Comparison of ENCODE assay signal across 10 cellular contexts in genomic region chrX:153885208-153885787, GRCh38. TPM values are rescaled to one million over a fixed set of nuclear protein-coding genes. Genes with fewer than 3 reads are reported as not detected.
DNase-seq lines count a peak whose midpoint lies in the region; ATAC-seq and TF ChIP-seq lines count a peak whose summit lies in the region.
"Had no signal": no experiment of that assay in that cellular context is flagged by ENCODE, and none has a peak within 500 bp of the region (broad histone marks: within the 10 kb centered on the region; RNA-seq: fewer than 3 reads in every experiment).

No MANE protein-coding gene starts in this region.

- H3K4me3 Mint-ChIP-seq in activated T-helper 2 cell treated with anti-CD3 and anti-CD28 coated beads, Interferon-gamma antibody, Interleukin-2, Interleukin-4, amounts not matched to agents 10 μg/mL and 5 μg/mL and 100 μg/mL, durations not matched to agents 14 hours and 24 hours and 36 hours (ENCODE audit: low read depth), result peak overlapping the region; percentile 26

- H3K4me3 ChIP-seq in BE2C (ENCODE audit: low read depth, low read length) (peak overlapping the region; percentile 75), H7 (ENCODE audit: insufficient read depth, low read depth, low read length) (peak overlapping the region; percentile 48), mesodermal cell (ENCODE audit: extremely low read depth, insufficient read depth, low read length, poor library complexity, severe bottlenecking) (peak overlapping the region; percentile 43)

- DNase-seq in BE2C (no peak), H7 (peak; percentile 72)
- no peak for DNase-seq in activated T-helper 2 cell treated with anti-CD3 and anti-CD28 coated beads, Interferon-gamma antibody, Interleukin-2, Interleukin-4, amounts not matched to agents 10 μg/mL and 5 μg/mL and 100 μg/mL, durations not matched to agents 14 hours and 24 hours and 36 hours (ENCODE audit: low spot score)
- no peak for DNase-seq in stimulated activated naive CD4-positive, alpha-beta T cell treated with Interleukin-2 at 50 U/mL for 16 hours (lab: John Stamatoyannopoulos, UW)

- no peaks in the 10 kb centered on the region for H3K36me3 Mint-ChIP-seq in activated T-helper 2 cell treated with anti-CD3 and anti-CD28 coated beads, Interferon-gamma antibody, Interleukin-2, Interleukin-4, amounts not matched to agents 10 μg/mL and 5 μg/mL and 100 μg/mL, durations not matched to agents 14 hours and 24 hours and 36 hours (ENCODE audit: low read depth)

- intact Hi-C loops in activated T-helper 2 cell treated with anti-CD3 and anti-CD28 coated beads, Interferon-gamma antibody, Interleukin-2, Interleukin-4, amounts not matched to agents 10 μg/mL and 5 μg/mL and 100 μg/mL, durations not matched to agents 14 hours and 24 hours and 36 hours (cut with micrococcal nuclease), result no loop called here

- TF ChIP-seq CTCF in BE2C (IDR thresholded peaks at IDR 0.05; ENCODE audit: low read depth, low read length), result no peak

- H3K9me3 ChIP-seq in BE2C (no peaks in the 10 kb centered on the region), mesodermal cell (ENCODE audit: control insufficient read depth, low read length) (no peaks in the 10 kb centered on the region)

- ATAC-seq in HG02840 (IDR thresholded peaks at IDR 0.05; ENCODE audit: low FRiP score, unreplicated experiment) (no peak), GM18498 (IDR thresholded peaks at IDR 0.05; ENCODE audit: unreplicated experiment) (no peak), GM19035 (IDR thresholded peaks at IDR 0.05; ENCODE audit: unreplicated experiment) (no peak)

- WGBS in mesodermal cell (ENCODE audit: insufficient coverage in 2 of 2), 2 experiments, result 0 to 7% methylated on average over 5 to 6 of the region's 32 CpGs

- H3K27ac Mint-ChIP-seq in activated T-helper 2 cell treated with anti-CD3 and anti-CD28 coated beads, Interferon-gamma antibody, Interleukin-2, Interleukin-4, amounts not matched to agents 10 μg/mL and 5 μg/mL and 100 μg/mL, durations not matched to agents 14 hours and 24 hours and 36 hours, result no peak overlapping the region

- H3K4me1 ChIP-seq in BE2C (peaks cover 27% of the 10 kb centered on the region), mesodermal cell (ENCODE audit: control insufficient read depth, insufficient read depth, low read length, poor library complexity, severe bottlenecking) (peaks cover 27% of the 10 kb centered on the region)

- H3K36me3 ChIP-seq in BE2C (peaks cover 7% of the 10 kb centered on the region; the same call in 1 of the 2 replicates), H7 (replicated peaks; ENCODE audit: control insufficient read depth, insufficient read depth, low read length) (no peaks in the 10 kb centered on the region), mesodermal cell (ENCODE audit: control insufficient read depth, insufficient read depth, low read length) (no peaks in the 10 kb centered on the region)

- H3K4me1 Mint-ChIP-seq in activated T-helper 2 cell treated with anti-CD3 and anti-CD28 coated beads, Interferon-gamma antibody, Interleukin-2, Interleukin-4, amounts not matched to agents 10 μg/mL and 5 μg/mL and 100 μg/mL, durations not matched to agents 14 hours and 24 hours and 36 hours (ENCODE audit: low read depth), result peaks cover 4% of the 10 kb centered on the region

- H3K27ac ChIP-seq in mesodermal cell (ENCODE audit: low read depth, low read length, severe bottlenecking), result no peak overlapping the region
- H3K27ac ChIP-seq: KMS-11 had no signal

- H3K27me3 ChIP-seq in BE2C (no peaks in the 10 kb centered on the region), H7 (ENCODE audit: control insufficient read depth, insufficient read depth, low read length) (peaks cover 1% of the 10 kb centered on the region; the same call in 1 of the 2 replicates)

- H3K9me3 Mint-ChIP-seq in activated T-helper 2 cell treated with anti-CD3 and anti-CD28 coated beads, Interferon-gamma antibody, Interleukin-2, Interleukin-4, amounts not matched to agents 10 μg/mL and 5 μg/mL and 100 μg/mL, durations not matched to agents 14 hours and 24 hours and 36 hours, result no peaks in the 10 kb centered on the region

- H3K27me3 Mint-ChIP-seq in activated T-helper 2 cell treated with anti-CD3 and anti-CD28 coated beads, Interferon-gamma antibody, Interleukin-2, Interleukin-4, amounts not matched to agents 10 μg/mL and 5 μg/mL and 100 μg/mL, durations not matched to agents 14 hours and 24 hours and 36 hours (ENCODE audit: low read depth), result peaks cover 32% of the 10 kb centered on the region

RNA-seq across cellular contexts. Expression of gene L1CAM, which starts 0.7 kb away (rescaled TPM):
- 1,367 TPM for polyA plus RNA-seq in BE2C (2012; ENCODE audit: insufficient read depth, insufficient read length, low read depth)
- 9.9 and 17.0 TPM in 2 replicates for total RNA-seq in H7 (2014; rRNA removed; shearing (Covaris generic))
- total RNA-seq in activated T-helper 2 cell treated with anti-CD3 and anti-CD28 coated beads, Interferon-gamma antibody, Interleukin-2, Interleukin-4, amounts not matched to agents 10 μg/mL and 5 μg/mL and 100 μg/mL, durations not matched to agents 14 hours and 24 hours and 36 hours, result 0.83 and 0.98 TPM in 2 replicates
- polyA plus RNA-seq in mesodermal cell (2013, experiment 1 of 2), result 53.0 TPM
- polyA plus RNA-seq in mesodermal cell (2013, experiment 2 of 2), result 39.3 TPM

RNA-seq across cellular contexts. Expression of gene AVPR2, which starts 19.2 kb away (rescaled TPM):
- polyA plus RNA-seq in BE2C (2012; ENCODE audit: insufficient read depth, insufficient read length, low read depth), result 6.0 TPM
- total RNA-seq in H7 (2014; rRNA removed; shearing (Covaris generic)), result not detected in 2 replicates
- not detected in 2 replicates for total RNA-seq in activated T-helper 2 cell treated with anti-CD3 and anti-CD28 coated beads, Interferon-gamma antibody, Interleukin-2, Interleukin-4, amounts not matched to agents 10 μg/mL and 5 μg/mL and 100 μg/mL, durations not matched to agents 14 hours and 24 hours and 36 hours
- polyA plus RNA-seq in mesodermal cell (2013, experiment 1 of 2), result 0.29 TPM
- polyA plus RNA-seq in mesodermal cell (2013, experiment 2 of 2), result 0.30 TPM
- total RNA-seq: pulmonary artery endothelial cell had no signal

RNA-seq across cellular contexts. Expression of gene ARHGAP4, which starts 40.8 kb away (rescaled TPM):
- polyA plus RNA-seq in BE2C (2012; ENCODE audit: insufficient read depth, insufficient read length, low read depth), result 107 TPM
- 39.4 and 51.3 TPM in 2 replicates for total RNA-seq in H7 (2014; rRNA removed; shearing (Covaris generic))
- total RNA-seq in activated T-helper 2 cell treated with anti-CD3 and anti-CD28 coated beads, Interferon-gamma antibody, Interleukin-2, Interleukin-4, amounts not matched to agents 10 μg/mL and 5 μg/mL and 100 μg/mL, durations not matched to agents 14 hours and 24 hours and 36 hours, result 128 and 135 TPM in 2 replicates
- polyA plus RNA-seq in mesodermal cell (2013, experiment 1 of 2), result 18.2 TPM
- polyA plus RNA-seq in mesodermal cell (2013, experiment 2 of 2), result 8.8 TPM

RNA-seq across cellular contexts. Expression of gene NAA10, which starts 49.5 kb away (rescaled TPM):
- 597 TPM for polyA plus RNA-seq in BE2C (2012; ENCODE audit: insufficient read depth, insufficient read length, low read depth)
- total RNA-seq in H7 (2014; rRNA removed; shearing (Covaris generic)), result 86.7 and 97.4 TPM in 2 replicates
- 127 and 128 TPM in 2 replicates for total RNA-seq in activated T-helper 2 cell treated with anti-CD3 and anti-CD28 coated beads, Interferon-gamma antibody, Interleukin-2, Interleukin-4, amounts not matched to agents 10 μg/mL and 5 μg/mL and 100 μg/mL, durations not matched to agents 14 hours and 24 hours and 36 hours
- 107 TPM for polyA plus RNA-seq in mesodermal cell (2013, experiment 1 of 2)
- polyA plus RNA-seq in mesodermal cell (2013, experiment 2 of 2), result 95.7 TPM

RNA-seq across cellular contexts. Expression of gene PDZD4, which starts 55.0 kb away (rescaled TPM):
- polyA plus RNA-seq in BE2C (2012; ENCODE audit: insufficient read depth, insufficient read length, low read depth), result 127 TPM
- 73.0 and 76.3 TPM in 2 replicates for total RNA-seq in H7 (2014; rRNA removed; shearing (Covaris generic))
- total RNA-seq in activated T-helper 2 cell treated with anti-CD3 and anti-CD28 coated beads, Interferon-gamma antibody, Interleukin-2, Interleukin-4, amounts not matched to agents 10 μg/mL and 5 μg/mL and 100 μg/mL, durations not matched to agents 14 hours and 24 hours and 36 hours, result 0.23 and 0.91 TPM in 2 replicates
- 15.5 TPM for polyA plus RNA-seq in mesodermal cell (2013, experiment 1 of 2)
- 12.1 TPM for polyA plus RNA-seq in mesodermal cell (2013, experiment 2 of 2)
